ENCODE assay signal across 13 cellular contexts in the genomic region with DNA sequence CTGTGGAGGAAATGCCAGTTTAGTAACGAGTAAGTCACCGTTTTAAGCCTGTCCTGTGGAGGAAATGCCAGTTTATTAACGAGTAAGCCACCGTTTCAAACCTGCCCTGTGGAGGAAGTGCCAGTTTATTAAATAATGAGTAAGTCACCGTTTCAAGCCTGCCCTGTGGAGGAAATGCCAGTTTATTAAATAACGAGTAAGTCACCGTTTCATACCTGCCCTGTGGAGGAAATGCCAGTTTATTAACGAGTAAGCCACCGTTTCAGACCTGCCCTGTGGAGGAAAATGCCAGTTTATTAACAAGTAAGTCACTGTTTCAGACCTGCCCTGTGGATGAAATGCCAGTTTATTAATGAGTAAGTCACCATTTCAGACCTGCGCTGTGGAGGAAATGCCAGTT. TPM values are rescaled to one million over a fixed set of nuclear protein-coding genes. Genes with fewer than 3 reads are reported as not detected.
DNase-seq lines count a peak whose midpoint lies in the region; ATAC-seq and TF ChIP-seq lines count a peak whose summit lies in the region.
"Had no signal": no experiment of that assay in that cellular context is flagged by ENCODE, and none has a peak within 500 bp of the region (broad histone marks: within the 10 kb centered on the region; RNA-seq: fewer than 3 reads in every experiment).

No MANE protein-coding gene starts in this region.

- H3K4me3 Mint-ChIP-seq in activated T-helper 17 cell treated with anti-CD3 and anti-CD28 coated beads, Interleukin-2, amount 50 U/mL, for 72 hours: peak overlapping the region; percentile 54

- no peak for ATAC-seq in activated T-helper 17 cell treated with anti-CD3 and anti-CD28 coated beads, Interleukin-2, amount 50 U/mL, for 72 hours (replicated peaks)
- ATAC-seq in HG02678 (IDR thresholded peaks at IDR 0.05; ENCODE audit: unreplicated experiment) (no peak), HG03571 (IDR thresholded peaks at IDR 0.05; ENCODE audit: unreplicated experiment) (no peak)
- ATAC-seq: left cardiac atrium had no signal

- peak overlapping the region; percentile 48 for H3K27ac ChIP-seq in C4-2B

- peaks cover 9% of the 10 kb centered on the region for H3K4me1 Mint-ChIP-seq in activated T-helper 17 cell treated with anti-CD3 and anti-CD28 coated beads, Interleukin-2, amount 50 U/mL, for 72 hours

- peak overlapping the region; percentile 86 for H3K27ac Mint-ChIP-seq in activated T-helper 17 cell treated with anti-CD3 and anti-CD28 coated beads, Interleukin-2, amount 50 U/mL, for 72 hours

- DNase-seq in HT-29 (ENCODE audit: low spot score) (peak; percentile 91), lung microvascular endothelial cell (ENCODE audit: low read depth in 2 of 2) (peak; percentile 13 to 20), HuH-7 (ENCODE audit: low spot score) (no peak), DMS 273 (lab: John Stamatoyannopoulos, UW; ENCODE audit: unreplicated experiment) (no peak)
- DNase-seq: activated CD4-positive, alpha-beta T cell treated with anti-CD3 and anti-CD28 coated beads, Interleukin-2, amount 50 U/mL, for 1 hour; caudate nucleus; left cardiac atrium; MG63; NCI-H774 had no signal

- TF ChIP-seq CTCF in C4-2B (conservative IDR thresholded peaks at IDR 0.05): no peak

- no peaks in the 10 kb centered on the region for H3K9me3 Mint-ChIP-seq in activated T-helper 17 cell treated with anti-CD3 and anti-CD28 coated beads, Interleukin-2, amount 50 U/mL, for 72 hours

- H3K36me3 Mint-ChIP-seq in activated T-helper 17 cell treated with anti-CD3 and anti-CD28 coated beads, Interleukin-2, amount 50 U/mL, for 72 hours (ENCODE audit: low read depth): peaks cover 84% of the 10 kb centered on the region

- no peaks in the 10 kb centered on the region for H3K27me3 Mint-ChIP-seq in activated T-helper 17 cell treated with anti-CD3 and anti-CD28 coated beads, Interleukin-2, amount 50 U/mL, for 72 hours

RNA-seq across cellular contexts. Expression of gene PDCD6, which starts 18.9 kb away (rescaled TPM):
- total RNA-seq in HT-29 (2014; rRNA removed; shearing (Covaris generic)): 506 and 531 TPM in 2 replicates
- 10 to 100 TPM; 64.5 to 83.0 TPM for total RNA-seq in activated T-helper 17 cell treated with anti-CD3 and anti-CD28 coated beads, Interleukin-2, amount 50 U/mL, for 72 hours
- total RNA-seq in lung microvascular endothelial cell: 101 and 140 TPM in 2 replicates

RNA-seq across cellular contexts. Expression of gene SDHA, which starts 34.4 kb away (rescaled TPM):
- total RNA-seq in HT-29 (2014; rRNA removed; shearing (Covaris generic)): 273 and 277 TPM in 2 replicates
- 100 to 1,000 TPM; 132 to 177 TPM for total RNA-seq in activated T-helper 17 cell treated with anti-CD3 and anti-CD28 coated beads, Interleukin-2, amount 50 U/mL, for 72 hours
- total RNA-seq in lung microvascular endothelial cell: 95.0 and 95.9 TPM in 2 replicates

RNA-seq across cellular contexts. Expression of gene CCDC127, which starts 34.6 kb away (rescaled TPM):
- 3.7 and 5.9 TPM in 2 replicates for total RNA-seq in HT-29 (2014; rRNA removed; shearing (Covaris generic))
- 10 to 100 TPM in 1 of 2 donors, 1 to 10 TPM in 1; 6.4 to 10.5 TPM for total RNA-seq in activated T-helper 17 cell treated with anti-CD3 and anti-CD28 coated beads, Interleukin-2, amount 50 U/mL, for 72 hours
- 3.1 and 4.8 TPM in 2 replicates for total RNA-seq in lung microvascular endothelial cell

Comparison
In these comparisons a context has a peak if more than half of its experiments do, and no peak if none do; other contexts are left out.
1. DNase-seq: peak in HT-29 (single experiment) and lung microvascular endothelial cell (2 of 2); none in HuH-7 (single experiment) and DMS 273 (single experiment).